ENCODE assay signal across 8 cellular contexts in the genomic region with DNA sequence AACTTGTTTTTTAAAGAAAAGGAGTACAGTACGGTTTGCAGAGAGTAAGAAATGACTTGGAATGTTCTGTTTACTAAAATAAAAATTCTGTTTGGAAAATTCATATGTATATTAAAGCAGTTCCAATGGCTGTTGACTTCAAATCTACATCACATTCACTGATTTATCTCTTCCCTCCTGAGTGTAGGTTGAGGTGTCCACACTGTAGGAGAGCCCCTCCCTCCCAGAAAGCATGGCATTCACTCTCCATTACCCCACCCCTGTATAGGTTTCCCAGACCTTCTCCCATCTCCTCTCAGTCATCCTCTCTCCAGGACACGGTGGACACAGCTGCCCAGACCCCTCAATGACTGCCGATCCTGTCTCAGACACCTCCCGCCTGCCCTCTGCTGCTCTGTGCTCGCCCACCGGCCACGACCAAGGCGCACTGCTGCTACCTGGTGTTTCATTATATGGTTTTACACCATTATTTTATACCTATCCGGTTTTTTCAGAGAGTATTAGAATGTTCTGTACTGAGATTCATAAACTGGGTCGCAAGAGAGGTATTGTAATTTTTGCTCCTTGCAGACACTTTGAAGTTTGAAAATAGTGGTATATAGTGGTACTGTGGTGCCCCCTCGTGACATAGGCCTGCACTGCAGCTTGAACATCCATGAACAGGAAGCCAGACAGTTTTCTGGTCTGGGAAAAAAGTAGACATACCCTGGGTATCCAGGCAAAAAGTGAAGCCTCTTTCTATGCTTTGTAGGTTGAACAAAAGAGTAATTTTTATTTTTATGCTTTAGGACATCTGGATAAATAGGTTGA. TPM values are rescaled to one million over a fixed set of nuclear protein-coding genes. Genes with fewer than 3 reads are reported as not detected.
DNase-seq lines count a peak whose midpoint lies in the region; ATAC-seq and TF ChIP-seq lines count a peak whose summit lies in the region.

No MANE protein-coding gene starts in this region.

- TF ChIP-seq RAD21 in Ishikawa (IDR thresholded peaks at IDR 0.05; ENCODE audit: low read depth) = peak; percentile 68

- WGBS in adrenal gland, 4 donors = 13 to 34% (median 24%) methylated on average over 11 of the region's 11 CpGs
- WGBS in sigmoid colon, 2 donors = 15 to 18% methylated on average over 11 of the region's 11 CpGs

- H3K4me1 ChIP-seq in BLaER1 (no peaks in the 10 kb centered on the region), adrenal gland (replicated peaks in 1 of 2) (no peaks in the 10 kb centered on the region), sigmoid colon (peaks cover 0 to 4% (median 0%) of the 10 kb centered on the region in 4 donors)

- 0 out of 2 replicates have a peak, but pooled peaks cover 7% of the 10 kb centered on the region for H3K27me3 ChIP-seq in BLaER1
- peaks cover 37% of the 10 kb centered on the region for H3K27me3 ChIP-seq in adrenal gland
- no peaks in the 10 kb centered on the region for H3K27me3 ChIP-seq in sigmoid colon

- no peaks in the 10 kb centered on the region for H3K36me3 ChIP-seq in BLaER1
- H3K36me3 ChIP-seq in adrenal gland (replicated peaks in 1 of 2) = no peaks in the 10 kb centered on the region
- H3K36me3 ChIP-seq in sigmoid colon = no peaks in the 10 kb centered on the region

- no peaks in the 10 kb centered on the region for H4K20me1 ChIP-seq in BLaER1

- ATAC-seq in GM18909 (IDR thresholded peaks at IDR 0.05; ENCODE audit: poor library complexity, unreplicated experiment) (peak; percentile 80), left ventricle myocardium superior (no peak)

- TF ChIP-seq CTCF in adrenal gland (IDR thresholded peaks at IDR 0.05) (peak; percentile 50 to 76 (median 66)), sigmoid colon (IDR thresholded peaks at IDR 0.05) (peak; percentile 16 to 50 (median 43))

- H3K27ac ChIP-seq in BLaER1 = no peak overlapping the region
- H3K27ac ChIP-seq in adrenal gland = no peak overlapping the region
- H3K27ac ChIP-seq in sigmoid colon = no peak overlapping the region

- H3K9ac ChIP-seq in BLaER1 = no peak overlapping the region

- intact Hi-C loops in adrenal gland (cut with DNase I) = loop anchor here in 1 of 2 donors (5.0 to 10.0 kb wide), 2 partner anchors 224 to 241 kb away; partner anchors contain the start of gene RAB40AL
- intact Hi-C loops in left ventricle myocardium superior (cut with micrococcal nuclease) = no loop called here
- intact Hi-C loops in sigmoid colon (cut with DNase I) = loop anchor here (2.0 kb wide), 1 partner anchor 225 kb away; no protein-coding TSS in a partner anchor

- H3K4me3 ChIP-seq in BLaER1 (no peak overlapping the region), adrenal gland (no peak overlapping the region), sigmoid colon (peak overlapping the region in 1 of 4 donors; percentile 16)

- TF ChIP-seq POLR2A in adrenal gland (IDR thresholded peaks at IDR 0.05) (no peak), sigmoid colon (IDR thresholded peaks at IDR 0.05) (no peak)

- TF ChIP-seq EP300 in Ishikawa (IDR thresholded peaks at IDR 0.05; ENCODE audit: borderline replicate concordance) (no peak), sigmoid colon (IDR thresholded peaks at IDR 0.05) (no peak)

- DNase-seq in SW480 (ENCODE audit: low spot score) = peak; percentile 37
- peak; percentile 23 to 85 (median 72) for DNase-seq in adrenal gland
- DNase-seq in left ventricle myocardium superior = peak; percentile 62
- DNase-seq in sigmoid colon = peak; percentile 64
- DNase-seq in NCI-H1048 (lab: John Stamatoyannopoulos, UW) = no peak

- peak overlapping the region; percentile 53 for H3K4me2 ChIP-seq in BLaER1

- H3K9me3 ChIP-seq in BLaER1 (no peaks in the 10 kb centered on the region), adrenal gland (replicated peaks in 1 of 3) (no peaks in the 10 kb centered on the region), sigmoid colon (no peaks in the 10 kb centered on the region)

TF ChIP-seq in Ishikawa, 13 proteins besides CTCF, POLR2A, EP300 and RAD21:
- no peak for TF ChIP-seq YY1 (IDR thresholded peaks at IDR 0.05; ENCODE audit: low read depth)
- TF ChIP-seq TAF1 (IDR thresholded peaks at IDR 0.05; ENCODE audit: low read depth) = no peak
- TF ChIP-seq EGR1 (IDR thresholded peaks at IDR 0.05) = no peak
- no peak for TF ChIP-seq FOXM1 (IDR thresholded peaks at IDR 0.05; ENCODE audit: borderline replicate concordance, low read depth)
- no peak for TF ChIP-seq TEAD4 (IDR thresholded peaks at IDR 0.05)
- TF ChIP-seq MAX (IDR thresholded peaks at IDR 0.05) = no peak
- TF ChIP-seq NFIC (IDR thresholded peaks at IDR 0.05) = no peak
TF ChIP-seq in Ishikawa: peak in this region for 0.

RNA-seq across cellular contexts. Expression of gene BEX4, which starts 38.8 kb away (rescaled TPM):
- total RNA-seq in adrenal gland = 10 to 100 TPM; 24.5 to 78.6 (median 56.1) TPM
- polyA plus RNA-seq in adrenal gland = 100 to 1,000 TPM in 1 of 3 donors, 10 to 100 TPM in 2; 66.0 to 143 (median 68.7) TPM
- 29.6 TPM for total RNA-seq in left ventricle myocardium superior
- total RNA-seq in sigmoid colon = 10 to 100 TPM; 45.5 to 86.6 (median 56.9) TPM
- 10 to 100 TPM; 31.5 to 45.6 (median 34.7) TPM for polyA plus RNA-seq in sigmoid colon
